In genomic region chr14:55814873-55815272, GRCh38 we compare ENCODE assay signal across 16 cellular contexts.
A peak's percentile ranks its signal among the peaks of the same experiment; 100 is the strongest.
DNase-seq lines count a peak whose midpoint lies in the region; ATAC-seq and TF ChIP-seq lines count a peak whose summit lies in the region.
"Had no signal": no experiment of that assay in that cellular context is flagged by ENCODE, and none has a peak within 500 bp of the region (broad histone marks: within the 10 kb centered on the region; RNA-seq: fewer than 3 reads in every experiment).

No MANE protein-coding gene starts in this region.

- H3K9ac ChIP-seq in GM23248, result no peak overlapping the region

- no peaks in the 10 kb centered on the region for H3F3A ChIP-seq in GM23248 (ENCODE audit: insufficient read depth)

- H3K4me3 Mint-ChIP-seq in CD8-positive, alpha-beta memory T cell, result no peak overlapping the region

- no peaks in the 10 kb centered on the region for H3K79me2 ChIP-seq in GM23248 (ENCODE audit: insufficient read depth)

- 100% methylated on average over 1 of the region's 1 CpG for WGBS in GM23248 (ENCODE audit: low coverage in 1 of 2, low lambda C conversion rate in 2 of 2, missing lambda C conversion rate in 2 of 2), 2 experiments

- no peaks in the 10 kb centered on the region for H3K36me3 ChIP-seq in GM23248 (ENCODE audit: low read depth)
- H3K36me3 ChIP-seq in CD8-positive, alpha-beta memory T cell (ENCODE audit: insufficient read depth, low read length), result no peaks in the 10 kb centered on the region
- H3K36me3 ChIP-seq: SJCRH30 had no signal

- ATAC-seq in sciatic nerve, result peak; percentile 50
- ATAC-seq: right cardiac atrium had no signal

- no peaks in the 10 kb centered on the region for H3K9me3 ChIP-seq in GM23248 (ENCODE audit: low read depth)
- H3K9me3 ChIP-seq in CD8-positive, alpha-beta memory T cell (ENCODE audit: low read length), result no peaks in the 10 kb centered on the region
- H3K9me3 ChIP-seq: SJCRH30 had no signal

- in situ Hi-C loops in GM23248 (cut with MboI), result no loop called here

- POLR2A ChIA-PET in CD8-positive, alpha-beta memory T cell (lab: Charles Lee), result no interaction called here

- peak overlapping the region in 1 of 8 donors; percentile 36 for H3K27ac Mint-ChIP-seq in CD8-positive, alpha-beta memory T cell

- intact Hi-C loops in sciatic nerve (cut with DNase I), result no loop called here

- H3K27me3 ChIP-seq in GM23248 (replicated peaks; ENCODE audit: insufficient read depth), result no peaks in the 10 kb centered on the region
- H3K27me3 ChIP-seq in CD8-positive, alpha-beta memory T cell (ENCODE audit: insufficient read depth, low read length, poor library complexity, severe bottlenecking), result no peaks in the 10 kb centered on the region
- H3K27me3 ChIP-seq: SJCRH30 had no signal

- no peak overlapping the region; the same call in 1 of the 2 replicates for H2AFZ ChIP-seq in GM23248

- no peak for TF ChIP-seq CTCF in cardiac fibroblast (IDR thresholded peaks at IDR 0.05; ENCODE audit: low read depth, low read length)

- no peaks in the 10 kb centered on the region for H3K4me1 Mint-ChIP-seq in CD8-positive, alpha-beta memory T cell

- H3K4me1 ChIP-seq in GM23248 (ENCODE audit: insufficient read depth), result no peaks in the 10 kb centered on the region
- H3K4me1 ChIP-seq in CD8-positive, alpha-beta memory T cell (ENCODE audit: insufficient read depth, low read length), result no peaks in the 10 kb centered on the region
- H3K4me1 ChIP-seq: SJCRH30 had no signal

- CTCF ChIA-PET in CD8-positive, alpha-beta memory T cell (lab: Charles Lee), result no interaction called here

- no peaks in the 10 kb centered on the region for H4K20me1 ChIP-seq in GM23248 (ENCODE audit: insufficient read depth)

- peaks cover 3 to 20% of the 10 kb centered on the region in 2 donors for H3K27me3 Mint-ChIP-seq in CD8-positive, alpha-beta memory T cell

- no peaks in the 10 kb centered on the region for H3K9me2 ChIP-seq in GM23248 (ENCODE audit: insufficient read depth)

- H3K36me3 Mint-ChIP-seq in CD8-positive, alpha-beta memory T cell, result peaks cover 0 to 24% (median 0%) of the 10 kb centered on the region in 3 donors

- no peak overlapping the region for H3K4me2 ChIP-seq in GM23248 (ENCODE audit: unreplicated experiment)

- DNase-seq in GM23248, result peak; percentile 19
- DNase-seq in NOMO-1 (lab: John Stamatoyannopoulos, UW; ENCODE audit: unreplicated experiment in 2 of 2), result peak; percentile 30 to 74
- peak; percentile 37 to 46 for DNase-seq in cardiac fibroblast (ENCODE audit: low read depth in 2 of 2)
- no peak for DNase-seq in sciatic nerve (ENCODE audit: low spot score)
- DNase-seq in CD8-positive, alpha-beta memory T cell, result no peak
- DNase-seq in mesenteric fat pad (ENCODE audit: low spot score), result no peak
- no peak for DNase-seq in NCI-H345 treated with DMSO at 0.1 percent for 48 hours (lab: John Stamatoyannopoulos, UW; ENCODE audit: unreplicated experiment)
- DNase-seq: activated T-cell treated with anti-CD3 and anti-CD28 coated beads, Interleukin-2, amount 50 U/mL, for 1 hour; anterior cingulate cortex; effector memory CD4-positive, alpha-beta T cell; glutamatergic neuron; kidney glomerular epithelial cell; NCI-H146; NCI-H526 treated with DMSO at 0.1 percent for 48 hours; right cardiac atrium; SJCRH30 had no signal

- H3K4me3 ChIP-seq in GM23248 (no peak overlapping the region), cardiac fibroblast (replicated peaks in 1 of 2; ENCODE audit: low read depth in 2 of 2, low read length in 2 of 2) (no peak overlapping the region)
- H3K4me3 ChIP-seq in CD8-positive, alpha-beta memory T cell (ENCODE audit: low read length), result no peak overlapping the region
- H3K4me3 ChIP-seq: SJCRH30 had no signal

- peaks cover 0 to 12% (median 8%) of the 10 kb centered on the region in 5 donors for H3K9me3 Mint-ChIP-seq in CD8-positive, alpha-beta memory T cell

- no peak overlapping the region for H3K27ac ChIP-seq in GM23248
- no peak overlapping the region for H3K27ac ChIP-seq in CD8-positive, alpha-beta memory T cell (ENCODE audit: low read depth, low read length)
- H3K27ac ChIP-seq: SJCRH30 had no signal

Comparison
In these comparisons a context has a peak if more than half of its experiments do, and no peak if none do; other contexts are left out.
1. DNase-seq: peak in GM23248 (single experiment), NOMO-1 (2 of 2) and cardiac fibroblast (2 of 2); none in sciatic nerve (single experiment), CD8-positive, alpha-beta memory T cell (0 of 5), mesenteric fat pad (single experiment) and NCI-H345 treated with DMSO at 0.1 percent for 48 hours (single experiment).